14 cellular contexts compared by ENCODE assay signal in genomic region chr3:4757056-4757948, GRCh38.
A peak's percentile ranks its signal among the peaks of the same experiment; 100 is the strongest.
DNase-seq lines count a peak whose midpoint lies in the region; ATAC-seq and TF ChIP-seq lines count a peak whose summit lies in the region.
"Had no signal": no experiment of that assay in that cellular context is flagged by ENCODE, and none has a peak within 500 bp of the region (broad histone marks: within the 10 kb centered on the region; RNA-seq: fewer than 3 reads in every experiment).

No MANE protein-coding gene starts in this region.

- no peak overlapping the region for H2AK9ac ChIP-seq in IMR-90 (replicated peaks; ENCODE audit: low read depth, low read length, poor library complexity)

- no peaks in the 10 kb centered on the region for H3K79me1 ChIP-seq in IMR-90 (ENCODE audit: low read depth in 1 of 2, low read length in 2 of 2)

- H3K4me1 ChIP-seq in IMR-90 (ENCODE audit: control insufficient read depth, insufficient read depth, low read length) (no peaks in the 10 kb centered on the region), muscle layer of duodenum (ENCODE audit: control insufficient read depth in 1 of 2, insufficient read depth in 2 of 2, low read length in 2 of 2) (peaks cover 0 to 5% of the 10 kb centered on the region in 2 donors)

- no peaks in the 10 kb centered on the region for H3K27me3 Mint-ChIP-seq in activated CD8-positive, alpha-beta memory T cell treated with anti-CD3 and anti-CD28 coated beads, Interleukin-2, amount 10 ng/mL, durations not matched to agents 7 days and 5 days

- H4K20me1 ChIP-seq in IMR-90 (ENCODE audit: insufficient read depth, low read length): no peaks in the 10 kb centered on the region

- no peak overlapping the region for H2BK15ac ChIP-seq in IMR-90 (ENCODE audit: low read depth, low read length)

- 82% methylated on average over 5 of the region's 13 CpGs; no CpG with 5 or more reads in 1 of the 2 experiments for WGBS in IMR-90 (ENCODE audit: extremely low coverage in 2 of 2, insufficient read length in 1 of 2), 2 experiments

- no peak for TF ChIP-seq POLR2A in IMR-90 (IDR thresholded peaks at IDR 0.05; ENCODE audit: low read depth, low read length)

- no peak overlapping the region for H3K56ac ChIP-seq in IMR-90 (ENCODE audit: extremely low read depth, insufficient read depth, low read length)

- H2BK20ac ChIP-seq in IMR-90 (ENCODE audit: low read depth, low read length): no peak overlapping the region

- no TSS peak for BruUV-seq in IMR-90 (replicated peaks; lab: Mats Ljungman, UMichigan)

- H3K4me1 Mint-ChIP-seq in activated CD8-positive, alpha-beta memory T cell treated with anti-CD3 and anti-CD28 coated beads, Interleukin-2, amount 10 ng/mL, durations not matched to agents 7 days and 5 days: peaks cover 51% of the 10 kb centered on the region

- no peak for DNase-seq in IMR-90
- DNase-seq in coronary artery (ENCODE audit: low spot score): no peak
- no peak for DNase-seq in NCI-H1436 treated with DMSO at 0.1 percent for 48 hours (lab: John Stamatoyannopoulos, UW)
- no peak for DNase-seq in activated CD8-positive, alpha-beta memory T cell treated with anti-CD3 and anti-CD28 coated beads, Interleukin-2, amount 10 ng/mL, durations not matched to agents 7 days and 5 days
- DNase-seq: activated T-cell treated with anti-CD3 and anti-CD28 coated beads, Interleukin-2, amount 50 U/mL, for 48 hours; brain microvascular endothelial cell; heart right ventricle; NCI-H1694 treated with DMSO at 0.1 percent for 48 hours; stimulated activated CD4-positive, alpha-beta T cell treated with anti-CD3 and anti-CD28 coated beads, Interleukin-4, amount 100 ng/mL, for 4 hours had no signal

- H3K27ac ChIP-seq in IMR-90 (ENCODE audit: insufficient read depth, low read length) (no peak overlapping the region), muscle layer of duodenum (ENCODE audit: low read length) (peak overlapping the region; percentile 10), coronary artery (no peak overlapping the region)
- H3K27ac ChIP-seq: brain microvascular endothelial cell, C4-2B had no signal

- H3K4ac ChIP-seq in IMR-90 (ENCODE audit: low read depth, low read length): no peak overlapping the region

- no peak overlapping the region for H3K18ac ChIP-seq in IMR-90 (ENCODE audit: low read depth, low read length)

- no peak overlapping the region for H3K27ac Mint-ChIP-seq in activated CD8-positive, alpha-beta memory T cell treated with anti-CD3 and anti-CD28 coated beads, Interleukin-2, amount 10 ng/mL, durations not matched to agents 7 days and 5 days

- H3K9me3 Mint-ChIP-seq in activated CD8-positive, alpha-beta memory T cell treated with anti-CD3 and anti-CD28 coated beads, Interleukin-2, amount 10 ng/mL, durations not matched to agents 7 days and 5 days (ENCODE audit: low read depth): no peaks in the 10 kb centered on the region

- dilution Hi-C loops in IMR-90 (cut with HindIII; ENCODE audit: low sequenced_read_pairs, unreplicated experiment): no loop called here

- no peak overlapping the region for H3K9ac ChIP-seq in IMR-90 (ENCODE audit: low read depth, low read length)

- ATAC-seq in GM18907 (IDR thresholded peaks at IDR 0.05; ENCODE audit: unreplicated experiment) (peak; percentile 49), HG02610 (IDR thresholded peaks at IDR 0.05; ENCODE audit: unreplicated experiment) (peak; percentile 22), IMR-90 (ENCODE audit: low read depth) (no peak), HG03097 (IDR thresholded peaks at IDR 0.05; ENCODE audit: low FRiP score, unreplicated experiment) (no peak)
- ATAC-seq in activated CD8-positive, alpha-beta memory T cell treated with anti-CD3 and anti-CD28 coated beads, Interleukin-2, amount 10 ng/mL, durations not matched to agents 7 days and 5 days: no peak
- ATAC-seq: heart right ventricle had no signal

- no peak overlapping the region for H3K4me3 ChIP-seq in IMR-90 (ENCODE audit: insufficient read depth, low read depth, low read length)
- H3K4me3 ChIP-seq in muscle layer of duodenum (ENCODE audit: low read depth in 1 of 2, low read length in 2 of 2): no peak overlapping the region
- no peak overlapping the region for H3K4me3 ChIP-seq in coronary artery
- H3K4me3 ChIP-seq: heart right ventricle had no signal

- no peaks in the 10 kb centered on the region for H3K9me1 ChIP-seq in IMR-90 (ENCODE audit: insufficient read depth, low read length)

- in situ Hi-C loops in IMR-90 (cut with MboI; ENCODE audit: low sequenced_read_pairs): no loop called here

- H4K5ac ChIP-seq in IMR-90 (ENCODE audit: low read depth, low read length): no peak overlapping the region

- H2BK120ac ChIP-seq in IMR-90 (ENCODE audit: low read depth, low read length): no peak overlapping the region

- intact Hi-C loops in IMR-90 (cut with micrococcal nuclease): no loop called here

- H3K14ac ChIP-seq in IMR-90 (replicated peaks; ENCODE audit: low read depth, low read length): no peak overlapping the region

- H2BK5ac ChIP-seq in IMR-90 (ENCODE audit: low read depth, low read length, poor library complexity, severe bottlenecking): no peak overlapping the region

- CTCF ChIA-PET in IMR-90 (lab: Yijun Ruan, JAX): interaction anchor here (0.7 kb wide), 1 partner anchor 22 kb away, joined by 3 read pairs; no protein-coding TSS in a partner anchor
- CTCF ChIA-PET in activated CD8-positive, alpha-beta memory T cell treated with anti-CD3 and anti-CD28 coated beads, Interleukin-2, amount 10 ng/mL, durations not matched to agents 7 days and 5 days (lab: Charles Lee): no interaction called here

- H3K36me3 Mint-ChIP-seq in activated CD8-positive, alpha-beta memory T cell treated with anti-CD3 and anti-CD28 coated beads, Interleukin-2, amount 10 ng/mL, durations not matched to agents 7 days and 5 days: peaks cover 73% of the 10 kb centered on the region

- H3K9me3 ChIP-seq in IMR-90 (ENCODE audit: control insufficient read depth, insufficient read depth, low read length) (peaks cover 3% of the 10 kb centered on the region), muscle layer of duodenum (ENCODE audit: control insufficient read depth in 1 of 2, low read length in 2 of 2) (no peaks in the 10 kb centered on the region)

- H3K4me3 Mint-ChIP-seq in activated CD8-positive, alpha-beta memory T cell treated with anti-CD3 and anti-CD28 coated beads, Interleukin-2, amount 10 ng/mL, durations not matched to agents 7 days and 5 days: no peak overlapping the region

- H4K91ac ChIP-seq in IMR-90 (ENCODE audit: insufficient read depth, low read depth, low read length): no peak overlapping the region

- H3K27me3 ChIP-seq in IMR-90 (ENCODE audit: control insufficient read depth, insufficient read depth, low read length) (peaks cover 18% of the 10 kb centered on the region), muscle layer of duodenum (ENCODE audit: low read depth, low read length) (no peaks in the 10 kb centered on the region)
- H3K27me3 ChIP-seq: brain microvascular endothelial cell, heart right ventricle had no signal

- H3K4me2 ChIP-seq in IMR-90 (ENCODE audit: low read depth, low read length): no peak overlapping the region

- TF ChIP-seq RAD21 in IMR-90 (IDR thresholded peaks at IDR 0.05; ENCODE audit: low read length): no peak

- TF ChIP-seq CTCF in IMR-90 (conservative IDR thresholded peaks at IDR 0.05; ENCODE audit: low read depth, low read length) (no peak), coronary artery (IDR thresholded peaks at IDR 0.05) (no peak)

- no peak overlapping the region for H2AK5ac ChIP-seq in IMR-90 (ENCODE audit: low read depth, low read length)

- H3K36me3 ChIP-seq in IMR-90 (ENCODE audit: control insufficient read depth, insufficient read depth, low read length): no peaks in the 10 kb centered on the region
- H3K36me3 ChIP-seq in muscle layer of duodenum (ENCODE audit: control insufficient read depth in 1 of 2, insufficient read depth in 2 of 2, low read length in 2 of 2): peaks cover 0 to 19% of the 10 kb centered on the region in 2 donors
- H3K36me3 ChIP-seq: brain microvascular endothelial cell had no signal

- POLR2A ChIA-PET in IMR-90 (lab: Charles Lee; ENCODE audit: unreplicated experiment): no interaction called here

- no peak overlapping the region for H3K23ac ChIP-seq in IMR-90 (ENCODE audit: low read depth, low read length)

- peak overlapping the region; percentile 39 for H2AFZ ChIP-seq in IMR-90 (replicated peaks; ENCODE audit: low read length, poor library complexity)

- H4K8ac ChIP-seq in IMR-90 (ENCODE audit: low read depth in 2 of 2, low read length in 2 of 2): no peak overlapping the region

TF ChIP-seq in IMR-90, 13 proteins besides CTCF, POLR2A, EP300 and RAD21 (continues in another document):
- TF ChIP-seq SMC3 (IDR thresholded peaks at IDR 0.05; ENCODE audit: low read depth, low read length) (no peak), NFE2L2 (IDR thresholded peaks at IDR 0.05; ENCODE audit: low read depth, low read length) (no peak), CHD1 (IDR thresholded peaks at IDR 0.05; ENCODE audit: low read depth, low read length) (no peak), MAZ (IDR thresholded peaks at IDR 0.05; ENCODE audit: borderline replicate concordance, low read depth, low read length) (no peak), FOS (IDR thresholded peaks at IDR 0.05; ENCODE audit: low read depth, low read length) (no peak), BHLHE40 (IDR thresholded peaks at IDR 0.05; ENCODE audit: low read depth, low read length) (no peak), RFX5 (IDR thresholded peaks at IDR 0.05; ENCODE audit: low read depth, low read length) (no peak), CEBPB (IDR thresholded peaks at IDR 0.05; ENCODE audit: low read depth, low read length) (no peak), MAFK (IDR thresholded peaks at IDR 0.05; ENCODE audit: low read depth, low read length) (no peak), RCOR1 (IDR thresholded peaks at IDR 0.05; ENCODE audit: insufficient replicate concordance, low read length) (no peak)
- TF ChIP-seq, protein P1, sequence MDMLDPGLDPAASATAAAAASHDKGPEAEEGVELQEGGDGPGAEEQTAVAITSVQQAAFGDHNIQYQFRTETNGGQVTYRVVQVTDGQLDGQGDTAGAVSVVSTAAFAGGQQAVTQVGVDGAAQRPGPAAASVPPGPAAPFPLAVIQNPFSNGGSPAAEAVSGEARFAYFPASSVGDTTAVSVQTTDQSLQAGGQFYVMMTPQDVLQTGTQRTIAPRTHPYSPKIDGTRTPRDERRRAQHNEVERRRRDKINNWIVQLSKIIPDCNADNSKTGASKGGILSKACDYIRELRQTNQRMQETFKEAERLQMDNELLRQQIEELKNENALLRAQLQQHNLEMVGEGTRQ (IDR thresholded peaks at IDR 0.05; ENCODE audit: low read depth, low read length): no peak
- TF ChIP-seq, protein P2, sequence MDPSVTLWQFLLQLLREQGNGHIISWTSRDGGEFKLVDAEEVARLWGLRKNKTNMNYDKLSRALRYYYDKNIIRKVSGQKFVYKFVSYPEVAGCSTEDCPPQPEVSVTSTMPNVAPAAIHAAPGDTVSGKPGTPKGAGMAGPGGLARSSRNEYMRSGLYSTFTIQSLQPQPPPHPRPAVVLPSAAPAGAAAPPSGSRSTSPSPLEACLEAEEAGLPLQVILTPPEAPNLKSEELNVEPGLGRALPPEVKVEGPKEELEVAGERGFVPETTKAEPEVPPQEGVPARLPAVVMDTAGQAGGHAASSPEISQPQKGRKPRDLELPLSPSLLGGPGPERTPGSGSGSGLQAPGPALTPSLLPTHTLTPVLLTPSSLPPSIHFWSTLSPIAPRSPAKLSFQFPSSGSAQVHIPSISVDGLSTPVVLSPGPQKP (IDR thresholded peaks at IDR 0.05; ENCODE audit: borderline replicate concordance, low read depth, low read length): no peak

Comparison
In these comparisons a context has a peak if more than half of its experiments do, and no peak if none do; other contexts are left out.
1. ATAC-seq: peak in GM18907 (single experiment) and HG02610 (single experiment); none in IMR-90 (single experiment), HG03097 (single experiment) and activated CD8-positive, alpha-beta memory T cell treated with anti-CD3 and anti-CD28 coated beads, Interleukin-2, amount 10 ng/mL, durations not matched to agents 7 days and 5 days (single experiment).